1 cellular context compared by ENCODE assay signal in the genomic region with DNA sequence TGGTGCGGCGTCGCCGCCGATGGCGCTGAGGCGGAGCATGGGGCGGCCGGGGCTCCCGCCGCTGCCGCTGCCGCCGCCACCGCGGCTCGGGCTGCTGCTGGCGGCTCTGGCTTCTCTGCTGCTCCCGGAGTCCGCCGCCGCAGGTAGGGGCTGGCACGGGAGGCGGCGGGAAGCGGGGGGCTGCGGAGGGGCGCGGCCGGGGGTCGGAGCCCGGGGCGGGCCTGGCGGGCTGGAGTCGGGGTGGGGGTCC.
TF ChIP-seq lines count a peak whose summit lies in the region.

No MANE protein-coding gene starts in this region.

TF ChIP-seq in HepG2, 621 proteins besides CTCF, POLR2A, EP300 and RAD21:
- TF ChIP-seq ZNF234 (CRISPR knock-in tag; conservative IDR thresholded peaks at IDR 0.05) (no peak), ZBTB38 (CRISPR knock-in tag; IDR thresholded peaks at IDR 0.05) (no peak), KDM1A (CRISPR knock-in tag; IDR thresholded peaks at IDR 0.05) (no peak), ZSCAN9 (CRISPR knock-in tag; IDR thresholded peaks at IDR 0.05; ENCODE audit: borderline replicate concordance) (no peak), ZNF790 (CRISPR knock-in tag; IDR thresholded peaks at IDR 0.05; ENCODE audit: borderline replicate concordance) (0 out of 2 replicates have a peak, but pooled peaks have one; percentile 31), PTBP1 (IDR thresholded peaks at IDR 0.05; ENCODE audit: low read depth, low read length, poor library complexity, severe bottlenecking) (no peak), ZNF224 (CRISPR knock-in tag; IDR thresholded peaks at IDR 0.05) (no peak), ZNF672 (CRISPR knock-in tag; IDR thresholded peaks at IDR 0.05) (no peak), HNRNPL (IDR thresholded peaks at IDR 0.05; ENCODE audit: low read depth, low read length) (no peak), ZNF33A (CRISPR knock-in tag; IDR thresholded peaks at IDR 0.05; ENCODE audit: borderline replicate concordance) (no peak), SRY (CRISPR knock-in tag; IDR thresholded peaks at IDR 0.05) (no peak), PHF21A (CRISPR knock-in tag; IDR thresholded peaks at IDR 0.05) (0 out of 2 replicates have a peak, but pooled peaks have one; percentile 17), JDP2 (CRISPR knock-in tag; IDR thresholded peaks at IDR 0.05; ENCODE audit: borderline replicate concordance) (no peak), YY1 (IDR thresholded peaks at IDR 0.05; ENCODE audit: insufficient read depth, insufficient replicate concordance, low read depth, low read length) (peak; percentile 7), RBFOX2 (IDR thresholded peaks at IDR 0.05; ENCODE audit: low read depth, low read length) (0 out of 2 replicates have a peak, but pooled peaks have one; percentile 29), ZFX (CRISPR knock-in tag; IDR thresholded peaks at IDR 0.05; ENCODE audit: low read depth) (0 out of 2 replicates have a peak, but pooled peaks have one; percentile 36), ZNF598 (CRISPR knock-in tag; IDR thresholded peaks at IDR 0.05; ENCODE audit: borderline replicate concordance) (no peak), SAFB2 (CRISPR knock-in tag; IDR thresholded peaks at IDR 0.05; ENCODE audit: borderline replicate concordance, low read depth) (no peak), ZFY (CRISPR knock-in tag; IDR thresholded peaks at IDR 0.05) (peak; percentile 50; the same call in 1 of the 2 replicates), ZNF614 (CRISPR knock-in tag; IDR thresholded peaks at IDR 0.05; ENCODE audit: borderline replicate concordance) (no peak)
- TF ChIP-seq, protein P1, sequence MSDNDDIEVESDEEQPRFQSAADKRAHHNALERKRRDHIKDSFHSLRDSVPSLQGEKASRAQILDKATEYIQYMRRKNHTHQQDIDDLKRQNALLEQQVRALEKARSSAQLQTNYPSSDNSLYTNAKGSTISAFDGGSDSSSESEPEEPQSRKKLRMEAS (IDR thresholded peaks at IDR 0.05) = peak; percentile 57; the same call in 1 of the 2 replicates
- TF ChIP-seq, protein P2, sequence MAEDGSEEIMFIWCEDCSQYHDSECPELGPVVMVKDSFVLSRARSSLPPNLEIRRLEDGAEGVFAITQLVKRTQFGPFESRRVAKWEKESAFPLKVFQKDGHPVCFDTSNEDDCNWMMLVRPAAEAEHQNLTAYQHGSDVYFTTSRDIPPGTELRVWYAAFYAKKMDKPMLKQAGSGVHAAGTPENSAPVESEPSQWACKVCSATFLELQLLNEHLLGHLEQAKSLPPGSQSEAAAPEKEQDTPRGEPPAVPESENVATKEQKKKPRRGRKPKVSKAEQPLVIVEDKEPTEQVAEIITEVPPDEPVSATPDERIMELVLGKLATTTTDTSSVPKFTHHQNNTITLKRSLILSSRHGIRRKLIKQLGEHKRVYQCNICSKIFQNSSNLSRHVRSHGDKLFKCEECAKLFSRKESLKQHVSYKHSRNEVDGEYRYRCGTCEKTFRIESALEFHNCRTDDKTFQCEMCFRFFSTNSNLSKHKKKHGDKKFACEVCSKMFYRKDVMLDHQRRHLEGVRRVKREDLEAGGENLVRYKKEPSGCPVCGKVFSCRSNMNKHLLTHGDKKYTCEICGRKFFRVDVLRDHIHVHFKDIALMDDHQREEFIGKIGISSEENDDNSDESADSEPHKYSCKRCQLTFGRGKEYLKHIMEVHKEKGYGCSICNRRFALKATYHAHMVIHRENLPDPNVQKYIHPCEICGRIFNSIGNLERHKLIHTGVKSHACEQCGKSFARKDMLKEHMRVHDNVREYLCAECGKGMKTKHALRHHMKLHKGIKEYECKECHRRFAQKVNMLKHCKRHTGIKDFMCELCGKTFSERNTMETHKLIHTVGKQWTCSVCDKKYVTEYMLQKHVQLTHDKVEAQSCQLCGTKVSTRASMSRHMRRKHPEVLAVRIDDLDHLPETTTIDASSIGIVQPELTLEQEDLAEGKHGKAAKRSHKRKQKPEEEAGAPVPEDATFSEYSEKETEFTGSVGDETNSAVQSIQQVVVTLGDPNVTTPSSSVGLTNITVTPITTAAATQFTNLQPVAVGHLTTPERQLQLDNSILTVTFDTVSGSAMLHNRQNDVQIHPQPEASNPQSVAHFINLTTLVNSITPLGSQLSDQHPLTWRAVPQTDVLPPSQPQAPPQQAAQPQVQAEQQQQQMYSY (CRISPR knock-in tag; IDR thresholded peaks at IDR 0.05) = no peak
- TF ChIP-seq, protein P3, sequence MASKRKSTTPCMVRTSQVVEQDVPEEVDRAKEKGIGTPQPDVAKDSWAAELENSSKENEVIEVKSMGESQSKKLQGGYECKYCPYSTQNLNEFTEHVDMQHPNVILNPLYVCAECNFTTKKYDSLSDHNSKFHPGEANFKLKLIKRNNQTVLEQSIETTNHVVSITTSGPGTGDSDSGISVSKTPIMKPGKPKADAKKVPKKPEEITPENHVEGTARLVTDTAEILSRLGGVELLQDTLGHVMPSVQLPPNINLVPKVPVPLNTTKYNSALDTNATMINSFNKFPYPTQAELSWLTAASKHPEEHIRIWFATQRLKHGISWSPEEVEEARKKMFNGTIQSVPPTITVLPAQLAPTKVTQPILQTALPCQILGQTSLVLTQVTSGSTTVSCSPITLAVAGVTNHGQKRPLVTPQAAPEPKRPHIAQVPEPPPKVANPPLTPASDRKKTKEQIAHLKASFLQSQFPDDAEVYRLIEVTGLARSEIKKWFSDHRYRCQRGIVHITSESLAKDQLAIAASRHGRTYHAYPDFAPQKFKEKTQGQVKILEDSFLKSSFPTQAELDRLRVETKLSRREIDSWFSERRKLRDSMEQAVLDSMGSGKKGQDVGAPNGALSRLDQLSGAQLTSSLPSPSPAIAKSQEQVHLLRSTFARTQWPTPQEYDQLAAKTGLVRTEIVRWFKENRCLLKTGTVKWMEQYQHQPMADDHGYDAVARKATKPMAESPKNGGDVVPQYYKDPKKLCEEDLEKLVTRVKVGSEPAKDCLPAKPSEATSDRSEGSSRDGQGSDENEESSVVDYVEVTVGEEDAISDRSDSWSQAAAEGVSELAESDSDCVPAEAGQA (IDR thresholded peaks at IDR 0.05; ENCODE audit: low read depth) = no peak
- TF ChIP-seq, protein P3 (CRISPR knock-in tag; IDR thresholded peaks at IDR 0.05; ENCODE audit: borderline replicate concordance) = no peak
- TF ChIP-seq, protein P4, sequence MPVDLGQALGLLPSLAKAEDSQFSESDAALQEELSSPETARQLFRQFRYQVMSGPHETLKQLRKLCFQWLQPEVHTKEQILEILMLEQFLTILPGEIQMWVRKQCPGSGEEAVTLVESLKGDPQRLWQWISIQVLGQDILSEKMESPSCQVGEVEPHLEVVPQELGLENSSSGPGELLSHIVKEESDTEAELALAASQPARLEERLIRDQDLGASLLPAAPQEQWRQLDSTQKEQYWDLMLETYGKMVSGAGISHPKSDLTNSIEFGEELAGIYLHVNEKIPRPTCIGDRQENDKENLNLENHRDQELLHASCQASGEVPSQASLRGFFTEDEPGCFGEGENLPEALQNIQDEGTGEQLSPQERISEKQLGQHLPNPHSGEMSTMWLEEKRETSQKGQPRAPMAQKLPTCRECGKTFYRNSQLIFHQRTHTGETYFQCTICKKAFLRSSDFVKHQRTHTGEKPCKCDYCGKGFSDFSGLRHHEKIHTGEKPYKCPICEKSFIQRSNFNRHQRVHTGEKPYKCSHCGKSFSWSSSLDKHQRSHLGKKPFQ (CRISPR knock-in tag; IDR thresholded peaks at IDR 0.05; ENCODE audit: insufficient replicate concordance) = no peak
TF ChIP-seq in HepG2: peak in this region for 7.
